Comparison of ENCODE assay signal across 9 cellular contexts in genomic region chr3:124277516-124277890, GRCh38.
A peak's percentile ranks its signal among the peaks of the same experiment; 100 is the strongest.
DNase-seq lines count a peak whose midpoint lies in the region; ATAC-seq and TF ChIP-seq lines count a peak whose summit lies in the region.
"Had no signal": no experiment of that assay in that cellular context is flagged by ENCODE, and none has a peak within 500 bp of the region (broad histone marks: within the 10 kb centered on the region; RNA-seq: fewer than 3 reads in every experiment).

No MANE protein-coding gene starts in this region.

- TF ChIP-seq CTCF in fibroblast of mammary gland (conservative IDR thresholded peaks at IDR 0.05; ENCODE audit: control insufficient read depth, insufficient read depth, low read depth, low read length): no peak
- TF ChIP-seq CTCF in uterus (IDR thresholded peaks at IDR 0.05): peak in 1 of 4 experiments; percentile 7

- H2BK120ac ChIP-seq in neuronal stem cell (ENCODE audit: low read depth, low read length): no peak overlapping the region

- H2AFZ ChIP-seq in neuronal stem cell (ENCODE audit: low read length): no peak overlapping the region
- H2AFZ ChIP-seq: PC-9 had no signal

- H3K4me1 ChIP-seq in neuronal stem cell (ENCODE audit: control insufficient read depth in 2 of 2, insufficient read depth in 1 of 2, low read depth in 1 of 2, low read length in 2 of 2): peaks cover 3 to 11% of the 10 kb centered on the region in 2 donors
- peaks cover 10 to 53% of the 10 kb centered on the region in 2 donors for H3K4me1 ChIP-seq in uterus

- intact Hi-C loops in uterus (cut with DNase I; ENCODE audit: low total_unique reads): no loop called here

- H3K4ac ChIP-seq in neuronal stem cell (ENCODE audit: low read length): no peak overlapping the region

- no peak overlapping the region for H3K14ac ChIP-seq in neuronal stem cell (ENCODE audit: low read length)

- H2AK5ac ChIP-seq in neuronal stem cell (ENCODE audit: low read depth, low read length): no peak overlapping the region

- H2BK5ac ChIP-seq in neuronal stem cell (ENCODE audit: low read length): no peak overlapping the region

- no peak overlapping the region for H3K18ac ChIP-seq in neuronal stem cell (ENCODE audit: low read length)

- H3K9me3 ChIP-seq in neuronal stem cell (replicated peaks in 1 of 2; ENCODE audit: control insufficient read depth in 2 of 2, insufficient read depth in 1 of 2, low read depth in 1 of 2, low read length in 2 of 2) (no peaks in the 10 kb centered on the region), uterus (no peaks in the 10 kb centered on the region)

- H2BK15ac ChIP-seq in neuronal stem cell (ENCODE audit: low read length): no peak overlapping the region

- DNase-seq in NCI-H1694 (lab: John Stamatoyannopoulos, UW): peak; percentile 14
- DNase-seq in NCI-H1694 treated with DMSO at 0.1 percent for 48 hours (lab: John Stamatoyannopoulos, UW): no peak
- peak; percentile 45 for DNase-seq in fibroblast of mammary gland (ENCODE audit: low read depth)
- DNase-seq in neuronal stem cell (ENCODE audit: low spot score): no peak
- peak; percentile 44 to 73 for DNase-seq in uterus
- no peak for DNase-seq in activated CD4-positive, alpha-beta T cell treated with anti-CD3 and anti-CD28 coated beads, Interleukin-2, amount 50 U/mL, for 4 hours
- no peak for DNase-seq in iPS-NIHi7 (ENCODE audit: extremely low spot score)
- DNase-seq: PC-9 had no signal

- H3K27me3 ChIP-seq in neuronal stem cell (ENCODE audit: control insufficient read depth in 3 of 3, insufficient read depth in 3 of 3, low read depth in 1 of 3, low read length in 3 of 3): no peaks in the 10 kb centered on the region
- no peaks in the 10 kb centered on the region for H3K27me3 ChIP-seq in uterus

- H3K36me3 ChIP-seq in neuronal stem cell (replicated peaks in 1 of 2; ENCODE audit: control insufficient read depth in 2 of 2, insufficient read depth in 2 of 2, low read length in 2 of 2): no peaks in the 10 kb centered on the region
- no peaks in the 10 kb centered on the region for H3K36me3 ChIP-seq in uterus

- no peak for ATAC-seq in HG02938 (IDR thresholded peaks at IDR 0.05; ENCODE audit: unreplicated experiment)

- no peak overlapping the region for H3K9ac ChIP-seq in neuronal stem cell (ENCODE audit: low read depth, low read length, poor library complexity)

- no peak overlapping the region for H2BK12ac ChIP-seq in neuronal stem cell (ENCODE audit: low read length)

- WGBS in neuronal stem cell (ENCODE audit: extremely low coverage in 2 of 2, insufficient read length in 2 of 2, insufficient replicate concordance in 1 of 2), 2 donors: no CpG with 5 or more reads among the region's 3 CpGs

- no peak for TF ChIP-seq POLR2A in uterus (IDR thresholded peaks at IDR 0.05)

- no peaks in the 10 kb centered on the region for H3K79me1 ChIP-seq in neuronal stem cell (ENCODE audit: low read depth, low read length)

- H4K91ac ChIP-seq in neuronal stem cell (ENCODE audit: low read depth, low read length, poor library complexity): no peak overlapping the region

- H3K4me3 ChIP-seq in fibroblast of mammary gland (ENCODE audit: control insufficient read depth, low read depth, low read length): no peak overlapping the region
- H3K4me3 ChIP-seq in neuronal stem cell (ENCODE audit: low read length in 2 of 2): no peak overlapping the region
- H3K4me3 ChIP-seq in uterus: no peak overlapping the region
- H3K4me3 ChIP-seq: PC-9 had no signal

- no peak overlapping the region for H4K8ac ChIP-seq in neuronal stem cell (ENCODE audit: low read depth, low read length)

- no peak overlapping the region for H3K23ac ChIP-seq in neuronal stem cell (ENCODE audit: low read depth, low read length, poor library complexity)

- H3K27ac ChIP-seq in neuronal stem cell (replicated peaks; ENCODE audit: low read length) (peak overlapping the region; percentile 41), uterus (peak overlapping the region; percentile 78 to 79)
- H3K27ac ChIP-seq: PC-9 had no signal

- no peak overlapping the region for H3K4me2 ChIP-seq in neuronal stem cell (ENCODE audit: insufficient read depth, low read length, poor library complexity, severe bottlenecking)
- H3K4me2 ChIP-seq: PC-9 had no signal

Comparison
In these comparisons a context has a peak if more than half of its experiments do, and no peak if none do; other contexts are left out.
1. DNase-seq: peak in NCI-H1694 (single experiment), fibroblast of mammary gland (single experiment) and uterus (2 of 2); none in NCI-H1694 treated with DMSO at 0.1 percent for 48 hours (single experiment), neuronal stem cell (single experiment), activated CD4-positive, alpha-beta T cell treated with anti-CD3 and anti-CD28 coated beads, Interleukin-2, amount 50 U/mL, for 4 hours (0 of 2) and iPS-NIHi7 (single experiment).